Comparison of ENCODE assay signal across 1 cellular context in genomic region chr11:111878766-111879636, GRCh38.
A peak's percentile ranks its signal among the peaks of the same experiment; 100 is the strongest.
TF ChIP-seq lines count a peak whose summit lies in the region.

A gene with protein sequence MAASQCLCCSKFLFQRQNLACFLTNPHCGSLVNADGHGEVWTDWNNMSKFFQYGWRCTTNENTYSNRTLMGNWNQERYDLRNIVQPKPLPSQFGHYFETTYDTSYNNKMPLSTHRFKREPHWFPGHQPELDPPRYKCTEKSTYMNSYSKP (plus strand): TSS chr11:111879541. CDS start chr11:111879561, 20 bp downstream.
A gene with protein sequence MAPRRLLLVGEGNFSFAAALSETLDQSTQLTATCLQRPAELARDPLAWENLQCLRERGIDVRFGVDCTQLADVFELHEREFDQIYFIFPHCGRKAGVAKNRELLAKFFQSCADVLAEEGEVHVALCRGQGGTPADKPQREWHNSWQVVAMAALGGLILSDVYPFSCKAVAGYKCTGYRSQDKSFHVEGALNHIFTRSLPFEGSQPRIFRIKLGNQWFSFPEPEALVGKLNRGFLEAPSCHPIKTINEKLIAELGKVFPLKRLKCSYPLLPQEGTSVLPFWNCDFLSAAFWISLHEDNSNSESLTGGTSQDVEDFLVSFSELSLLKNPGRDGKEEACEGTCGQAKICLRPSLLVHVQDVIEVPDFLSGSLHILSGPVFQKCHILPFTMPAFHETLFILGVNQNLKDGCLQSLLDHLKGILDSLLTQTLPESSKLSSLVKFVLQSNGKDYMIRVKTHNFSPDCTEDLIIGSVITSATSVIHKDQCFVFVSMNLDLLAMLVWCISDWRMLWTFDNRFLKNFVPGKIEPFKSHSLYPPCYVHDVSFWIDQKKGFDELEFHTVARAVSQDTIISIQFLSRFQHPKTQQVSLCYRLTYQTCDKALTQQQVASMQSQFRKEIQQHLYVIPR (minus strand): TSS chr11:111879165. CDS start chr11:111879132, 33 bp downstream.

TF ChIP-seq in HEK293, 187 proteins besides CTCF, POLR2A, EP300 and RAD21 (continued from another document and continues in another):
- peak; percentile 81; the same call in 1 of the 2 replicates for TF ChIP-seq ZNF768 (tag by site-specific recombination; IDR thresholded peaks at IDR 0.05)
- peak; percentile 94 for TF ChIP-seq ZBTB17 (tag by site-specific recombination; IDR thresholded peaks at IDR 0.05)
- TF ChIP-seq IKZF3 (tag by site-specific recombination; IDR thresholded peaks at IDR 0.05), result peak; percentile 73
- TF ChIP-seq, protein P1, sequence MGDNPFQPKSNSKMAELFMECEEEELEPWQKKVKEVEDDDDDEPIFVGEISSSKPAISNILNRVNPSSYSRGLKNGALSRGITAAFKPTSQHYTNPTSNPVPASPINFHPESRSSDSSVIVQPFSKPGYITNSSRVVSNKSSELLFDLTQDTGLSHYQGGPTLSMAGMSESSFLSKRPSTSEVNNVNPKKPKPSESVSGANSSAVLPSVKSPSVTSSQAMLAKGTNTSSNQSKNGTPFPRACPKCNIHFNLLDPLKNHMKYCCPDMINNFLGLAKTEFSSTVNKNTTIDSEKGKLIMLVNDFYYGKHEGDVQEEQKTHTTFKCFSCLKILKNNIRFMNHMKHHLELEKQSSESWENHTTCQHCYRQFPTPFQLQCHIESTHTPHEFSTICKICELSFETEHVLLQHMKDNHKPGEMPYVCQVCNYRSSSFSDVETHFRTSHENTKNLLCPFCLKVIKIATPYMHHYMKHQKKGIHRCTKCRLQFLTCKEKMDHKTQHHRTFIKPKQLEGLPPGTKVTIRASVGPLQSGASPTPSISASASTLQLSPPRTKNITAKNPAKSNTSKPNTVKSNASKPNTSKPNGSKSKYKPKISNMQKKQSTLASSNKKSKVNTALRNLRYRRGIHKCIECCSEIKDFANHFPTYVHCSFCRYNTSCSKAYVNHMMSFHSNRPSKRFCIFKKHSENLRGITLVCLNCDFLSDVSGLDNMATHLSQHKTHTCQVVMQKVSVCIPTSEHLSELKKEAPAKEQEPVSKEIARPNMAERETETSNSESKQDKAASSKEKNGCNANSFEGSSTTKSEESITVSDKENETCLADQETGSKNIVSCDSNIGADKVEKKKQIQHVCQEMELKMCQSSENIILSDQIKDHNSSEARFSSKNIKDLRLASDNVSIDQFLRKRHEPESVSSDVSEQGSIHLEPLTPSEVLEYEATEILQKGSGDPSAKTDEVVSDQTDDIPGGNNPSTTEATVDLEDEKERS (tag by site-specific recombination; IDR thresholded peaks at IDR 0.05), result no peak
- TF ChIP-seq ZNF513 (tag by site-specific recombination; IDR thresholded peaks at IDR 0.05), result no peak
- TF ChIP-seq ZNF654 (tag by site-specific recombination; IDR thresholded peaks at IDR 0.05; ENCODE audit: low read depth), result peak; percentile 63
- peak; percentile 73 for TF ChIP-seq ZFHX2 (tag by site-specific recombination; conservative IDR thresholded peaks at IDR 0.05)
- no peak for TF ChIP-seq ZNF423 (tag by site-specific recombination; IDR thresholded peaks at IDR 0.05)
- TF ChIP-seq PRDM1 (tag by site-specific recombination; IDR thresholded peaks at IDR 0.05), result peak; percentile 62
- TF ChIP-seq, protein P2, sequence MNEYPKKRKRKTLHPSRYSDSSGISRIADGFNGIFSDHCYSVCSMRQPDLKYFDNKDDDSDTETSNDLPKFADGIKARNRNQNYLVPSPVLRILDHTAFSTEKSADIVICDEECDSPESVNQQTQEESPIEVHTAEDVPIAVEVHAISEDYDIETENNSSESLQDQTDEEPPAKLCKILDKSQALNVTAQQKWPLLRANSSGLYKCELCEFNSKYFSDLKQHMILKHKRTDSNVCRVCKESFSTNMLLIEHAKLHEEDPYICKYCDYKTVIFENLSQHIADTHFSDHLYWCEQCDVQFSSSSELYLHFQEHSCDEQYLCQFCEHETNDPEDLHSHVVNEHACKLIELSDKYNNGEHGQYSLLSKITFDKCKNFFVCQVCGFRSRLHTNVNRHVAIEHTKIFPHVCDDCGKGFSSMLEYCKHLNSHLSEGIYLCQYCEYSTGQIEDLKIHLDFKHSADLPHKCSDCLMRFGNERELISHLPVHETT (tag by site-specific recombination; IDR thresholded peaks at IDR 0.05), result peak; percentile 94
- TF ChIP-seq ZNF239 (tag by site-specific recombination; IDR thresholded peaks at IDR 0.05), result no peak
- TF ChIP-seq PRDM2 (tag by site-specific recombination; IDR thresholded peaks at IDR 0.05; ENCODE audit: borderline replicate concordance), result no peak
- TF ChIP-seq REPIN1 (tag by site-specific recombination; IDR thresholded peaks at IDR 0.05; ENCODE audit: low read depth), result no peak
- TF ChIP-seq MZF1 (tag by site-specific recombination; IDR thresholded peaks at IDR 0.05; ENCODE audit: borderline replicate concordance), result no peak
- peak; percentile 77 for TF ChIP-seq SP7 (tag by site-specific recombination; IDR thresholded peaks at IDR 0.05)
- TF ChIP-seq ZBTB21 (tag by site-specific recombination; IDR thresholded peaks at IDR 0.05), result peak; percentile 99
- no peak for TF ChIP-seq ZNF223 (tag by site-specific recombination; IDR thresholded peaks at IDR 0.05)
- TF ChIP-seq ZNF311 (tag by site-specific recombination; IDR thresholded peaks at IDR 0.05; ENCODE audit: borderline replicate concordance), result no peak
- no peak for TF ChIP-seq ZNF175 (tag by site-specific recombination; IDR thresholded peaks at IDR 0.05)
- TF ChIP-seq, protein P3, sequence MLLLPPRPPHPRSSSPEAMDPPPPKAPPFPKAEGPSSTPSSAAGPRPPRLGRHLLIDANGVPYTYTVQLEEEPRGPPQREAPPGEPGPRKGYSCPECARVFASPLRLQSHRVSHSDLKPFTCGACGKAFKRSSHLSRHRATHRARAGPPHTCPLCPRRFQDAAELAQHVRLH (tag by site-specific recombination; IDR thresholded peaks at IDR 0.05), result no peak
- TF ChIP-seq KLF8 (tag by site-specific recombination; IDR thresholded peaks at IDR 0.05), result peak; percentile 85
- TF ChIP-seq ZNF785 (tag by site-specific recombination; IDR thresholded peaks at IDR 0.05), result no peak
- TF ChIP-seq BCL6B (tag by site-specific recombination; IDR thresholded peaks at IDR 0.05), result no peak
- no peak for TF ChIP-seq ZNF707 (tag by site-specific recombination; IDR thresholded peaks at IDR 0.05)
- TF ChIP-seq, protein P4, sequence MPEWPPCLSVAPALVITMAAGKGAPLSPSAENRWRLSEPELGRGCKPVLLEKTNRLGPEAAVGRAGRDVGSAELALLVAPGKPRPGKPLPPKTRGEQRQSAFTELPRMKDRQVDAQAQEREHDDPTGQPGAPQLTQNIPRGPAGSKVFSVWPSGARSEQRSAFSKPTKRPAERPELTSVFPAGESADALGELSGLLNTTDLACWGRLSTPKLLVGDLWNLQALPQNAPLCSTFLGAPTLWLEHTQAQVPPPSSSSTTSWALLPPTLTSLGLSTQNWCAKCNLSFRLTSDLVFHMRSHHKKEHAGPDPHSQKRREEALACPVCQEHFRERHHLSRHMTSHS (tag by site-specific recombination; IDR thresholded peaks at IDR 0.05), result no peak
- peak; percentile 69 for TF ChIP-seq YY2 (tag by site-specific recombination; IDR thresholded peaks at IDR 0.05)
- no peak for TF ChIP-seq ZNF596 (tag by site-specific recombination; IDR thresholded peaks at IDR 0.05)
- no peak for TF ChIP-seq ZNF624 (tag by site-specific recombination; IDR thresholded peaks at IDR 0.05)
- TF ChIP-seq, protein P5, sequence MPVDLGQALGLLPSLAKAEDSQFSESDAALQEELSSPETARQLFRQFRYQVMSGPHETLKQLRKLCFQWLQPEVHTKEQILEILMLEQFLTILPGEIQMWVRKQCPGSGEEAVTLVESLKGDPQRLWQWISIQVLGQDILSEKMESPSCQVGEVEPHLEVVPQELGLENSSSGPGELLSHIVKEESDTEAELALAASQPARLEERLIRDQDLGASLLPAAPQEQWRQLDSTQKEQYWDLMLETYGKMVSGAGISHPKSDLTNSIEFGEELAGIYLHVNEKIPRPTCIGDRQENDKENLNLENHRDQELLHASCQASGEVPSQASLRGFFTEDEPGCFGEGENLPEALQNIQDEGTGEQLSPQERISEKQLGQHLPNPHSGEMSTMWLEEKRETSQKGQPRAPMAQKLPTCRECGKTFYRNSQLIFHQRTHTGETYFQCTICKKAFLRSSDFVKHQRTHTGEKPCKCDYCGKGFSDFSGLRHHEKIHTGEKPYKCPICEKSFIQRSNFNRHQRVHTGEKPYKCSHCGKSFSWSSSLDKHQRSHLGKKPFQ (tag by site-specific recombination; IDR thresholded peaks at IDR 0.05), result 0 out of 2 replicates have a peak, but pooled peaks have one; percentile 18
- TF ChIP-seq ZNF391 (tag by site-specific recombination; IDR thresholded peaks at IDR 0.05; ENCODE audit: borderline replicate concordance, low read depth), result no peak; the same call in 1 of the 2 replicates
- no peak for TF ChIP-seq ZNF510 (tag by site-specific recombination; IDR thresholded peaks at IDR 0.05; ENCODE audit: insufficient replicate concordance)
- no peak for TF ChIP-seq PRDM4 (tag by site-specific recombination; IDR thresholded peaks at IDR 0.05)
- peak; percentile 80; the same call in 1 of the 2 replicates for TF ChIP-seq TRIM28 (IDR thresholded peaks at IDR 0.05; ENCODE audit: borderline replicate concordance, low read length)
- TF ChIP-seq ZNF292 (tag by site-specific recombination; IDR thresholded peaks at IDR 0.05; ENCODE audit: borderline replicate concordance, low read depth), result no peak
- TF ChIP-seq ZNF335 (tag by site-specific recombination; conservative IDR thresholded peaks at IDR 0.05), result peak; percentile 92
- TF ChIP-seq ZNF266 (tag by site-specific recombination; IDR thresholded peaks at IDR 0.05; ENCODE audit: low read depth), result no peak
- TF ChIP-seq HOXD13 (CRISPR knock-in tag; IDR thresholded peaks at IDR 0.05; ENCODE audit: borderline replicate concordance), result no peak
- TF ChIP-seq ZNF621 (tag by site-specific recombination; IDR thresholded peaks at IDR 0.05), result no peak
